ENCODE assay signal across 1 cellular context in the genomic region with DNA sequence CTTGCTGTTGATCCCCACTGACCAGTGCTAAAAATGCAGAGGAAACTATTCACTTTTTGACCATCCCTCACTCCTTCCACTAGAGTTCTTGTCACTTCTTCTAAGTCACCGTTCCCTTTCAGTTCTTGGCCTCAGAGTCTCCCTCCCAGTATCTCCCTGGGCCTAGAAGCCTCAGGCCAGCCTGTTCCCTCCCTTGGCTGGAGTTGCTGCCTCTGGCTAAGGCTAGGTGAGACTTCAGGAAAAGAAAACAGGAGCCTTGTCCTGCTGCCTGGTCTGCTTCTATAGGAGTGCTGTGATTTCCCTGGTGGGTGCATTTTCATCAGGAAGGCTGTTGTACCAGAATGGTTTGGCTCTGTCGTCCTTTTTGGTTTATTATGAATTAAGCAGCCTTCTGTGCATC.
TF ChIP-seq lines count a peak whose summit lies in the region.

No MANE protein-coding gene starts in this region.

TF ChIP-seq in H1, 55 proteins besides CTCF, POLR2A, EP300 and RAD21 (continued from another document):
- TF ChIP-seq, protein P1, sequence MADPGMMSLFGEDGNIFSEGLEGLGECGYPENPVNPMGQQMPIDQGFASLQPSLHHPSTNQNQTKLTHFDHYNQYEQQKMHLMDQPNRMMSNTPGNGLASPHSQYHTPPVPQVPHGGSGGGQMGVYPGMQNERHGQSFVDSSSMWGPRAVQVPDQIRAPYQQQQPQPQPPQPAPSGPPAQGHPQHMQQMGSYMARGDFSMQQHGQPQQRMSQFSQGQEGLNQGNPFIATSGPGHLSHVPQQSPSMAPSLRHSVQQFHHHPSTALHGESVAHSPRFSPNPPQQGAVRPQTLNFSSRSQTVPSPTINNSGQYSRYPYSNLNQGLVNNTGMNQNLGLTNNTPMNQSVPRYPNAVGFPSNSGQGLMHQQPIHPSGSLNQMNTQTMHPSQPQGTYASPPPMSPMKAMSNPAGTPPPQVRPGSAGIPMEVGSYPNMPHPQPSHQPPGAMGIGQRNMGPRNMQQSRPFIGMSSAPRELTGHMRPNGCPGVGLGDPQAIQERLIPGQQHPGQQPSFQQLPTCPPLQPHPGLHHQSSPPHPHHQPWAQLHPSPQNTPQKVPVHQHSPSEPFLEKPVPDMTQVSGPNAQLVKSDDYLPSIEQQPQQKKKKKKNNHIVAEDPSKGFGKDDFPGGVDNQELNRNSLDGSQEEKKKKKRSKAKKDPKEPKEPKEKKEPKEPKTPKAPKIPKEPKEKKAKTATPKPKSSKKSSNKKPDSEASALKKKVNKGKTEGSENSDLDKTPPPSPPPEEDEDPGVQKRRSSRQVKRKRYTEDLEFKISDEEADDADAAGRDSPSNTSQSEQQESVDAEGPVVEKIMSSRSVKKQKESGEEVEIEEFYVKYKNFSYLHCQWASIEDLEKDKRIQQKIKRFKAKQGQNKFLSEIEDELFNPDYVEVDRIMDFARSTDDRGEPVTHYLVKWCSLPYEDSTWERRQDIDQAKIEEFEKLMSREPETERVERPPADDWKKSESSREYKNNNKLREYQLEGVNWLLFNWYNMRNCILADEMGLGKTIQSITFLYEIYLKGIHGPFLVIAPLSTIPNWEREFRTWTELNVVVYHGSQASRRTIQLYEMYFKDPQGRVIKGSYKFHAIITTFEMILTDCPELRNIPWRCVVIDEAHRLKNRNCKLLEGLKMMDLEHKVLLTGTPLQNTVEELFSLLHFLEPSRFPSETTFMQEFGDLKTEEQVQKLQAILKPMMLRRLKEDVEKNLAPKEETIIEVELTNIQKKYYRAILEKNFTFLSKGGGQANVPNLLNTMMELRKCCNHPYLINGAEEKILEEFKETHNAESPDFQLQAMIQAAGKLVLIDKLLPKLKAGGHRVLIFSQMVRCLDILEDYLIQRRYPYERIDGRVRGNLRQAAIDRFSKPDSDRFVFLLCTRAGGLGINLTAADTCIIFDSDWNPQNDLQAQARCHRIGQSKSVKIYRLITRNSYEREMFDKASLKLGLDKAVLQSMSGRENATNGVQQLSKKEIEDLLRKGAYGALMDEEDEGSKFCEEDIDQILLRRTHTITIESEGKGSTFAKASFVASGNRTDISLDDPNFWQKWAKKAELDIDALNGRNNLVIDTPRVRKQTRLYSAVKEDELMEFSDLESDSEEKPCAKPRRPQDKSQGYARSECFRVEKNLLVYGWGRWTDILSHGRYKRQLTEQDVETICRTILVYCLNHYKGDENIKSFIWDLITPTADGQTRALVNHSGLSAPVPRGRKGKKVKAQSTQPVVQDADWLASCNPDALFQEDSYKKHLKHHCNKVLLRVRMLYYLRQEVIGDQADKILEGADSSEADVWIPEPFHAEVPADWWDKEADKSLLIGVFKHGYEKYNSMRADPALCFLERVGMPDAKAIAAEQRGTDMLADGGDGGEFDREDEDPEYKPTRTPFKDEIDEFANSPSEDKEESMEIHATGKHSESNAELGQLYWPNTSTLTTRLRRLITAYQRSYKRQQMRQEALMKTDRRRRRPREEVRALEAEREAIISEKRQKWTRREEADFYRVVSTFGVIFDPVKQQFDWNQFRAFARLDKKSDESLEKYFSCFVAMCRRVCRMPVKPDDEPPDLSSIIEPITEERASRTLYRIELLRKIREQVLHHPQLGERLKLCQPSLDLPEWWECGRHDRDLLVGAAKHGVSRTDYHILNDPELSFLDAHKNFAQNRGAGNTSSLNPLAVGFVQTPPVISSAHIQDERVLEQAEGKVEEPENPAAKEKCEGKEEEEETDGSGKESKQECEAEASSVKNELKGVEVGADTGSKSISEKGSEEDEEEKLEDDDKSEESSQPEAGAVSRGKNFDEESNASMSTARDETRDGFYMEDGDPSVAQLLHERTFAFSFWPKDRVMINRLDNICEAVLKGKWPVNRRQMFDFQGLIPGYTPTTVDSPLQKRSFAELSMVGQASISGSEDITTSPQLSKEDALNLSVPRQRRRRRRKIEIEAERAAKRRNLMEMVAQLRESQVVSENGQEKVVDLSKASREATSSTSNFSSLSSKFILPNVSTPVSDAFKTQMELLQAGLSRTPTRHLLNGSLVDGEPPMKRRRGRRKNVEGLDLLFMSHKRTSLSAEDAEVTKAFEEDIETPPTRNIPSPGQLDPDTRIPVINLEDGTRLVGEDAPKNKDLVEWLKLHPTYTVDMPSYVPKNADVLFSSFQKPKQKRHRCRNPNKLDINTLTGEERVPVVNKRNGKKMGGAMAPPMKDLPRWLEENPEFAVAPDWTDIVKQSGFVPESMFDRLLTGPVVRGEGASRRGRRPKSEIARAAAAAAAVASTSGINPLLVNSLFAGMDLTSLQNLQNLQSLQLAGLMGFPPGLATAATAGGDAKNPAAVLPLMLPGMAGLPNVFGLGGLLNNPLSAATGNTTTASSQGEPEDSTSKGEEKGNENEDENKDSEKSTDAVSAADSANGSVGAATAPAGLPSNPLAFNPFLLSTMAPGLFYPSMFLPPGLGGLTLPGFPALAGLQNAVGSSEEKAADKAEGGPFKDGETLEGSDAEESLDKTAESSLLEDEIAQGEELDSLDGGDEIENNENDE (IDR thresholded peaks at IDR 0.05; ENCODE audit: insufficient replicate concordance, low read length) = no peak
- TF ChIP-seq CEBPB (IDR thresholded peaks at IDR 0.05; ENCODE audit: low read depth, low read length) (no peak), TBP (IDR thresholded peaks at IDR 0.05; ENCODE audit: low read depth, low read length) (no peak), CTBP2 (IDR thresholded peaks at IDR 0.05; ENCODE audit: borderline replicate concordance, insufficient read depth, insufficient read length, low read length) (no peak), CBX8 (IDR thresholded peaks at IDR 0.05; ENCODE audit: borderline replicate concordance, low read depth, low read length) (no peak), ZNF274 (IDR thresholded peaks at IDR 0.05; ENCODE audit: borderline replicate concordance, extremely low read depth, low read length) (no peak)
